Comparison of ENCODE assay signal across 2 cellular contexts in genomic region chr1:89029051-89029450, GRCh38. TPM values are rescaled to one million over a fixed set of nuclear protein-coding genes. Genes with fewer than 3 reads are reported as not detected.
"Had no signal": no experiment of that assay in that cellular context is flagged by ENCODE, and none has a peak within 500 bp of the region (broad histone marks: within the 10 kb centered on the region; RNA-seq: fewer than 3 reads in every experiment).

No MANE protein-coding gene starts in this region.

RNA-seq across cellular contexts. Expression of gene GBP3, which starts 6.4 kb away (rescaled TPM):
- total RNA-seq: WTC11 had no signal
- polyA plus RNA-seq: cardiac muscle cell had no signal
